In genomic region chr1:181776044-181776443, GRCh38 we compare ENCODE assay signal across 8 cellular contexts.
"Had no signal": no experiment of that assay in that cellular context is flagged by ENCODE, and none has a peak within 500 bp of the region (broad histone marks: within the 10 kb centered on the region; RNA-seq: fewer than 3 reads in every experiment).

No MANE protein-coding gene starts in this region.

- H2AFZ ChIP-seq: GM23248, GM23338 had no signal

- H3K4me2 ChIP-seq: GM23338 had no signal

- H3K9me3 ChIP-seq: HAP-1 had no signal

- H3K4me3 ChIP-seq: GM23248, GM23338, HAP-1 had no signal

- DNase-seq: GM23248, GOT3, H7, H9, HCEC 1CT, HFFc6 had no signal

- H3K36me3 ChIP-seq: HAP-1 had no signal

- H3K27ac ChIP-seq: GM23248 had no signal

- H3K9ac ChIP-seq: GM23248 had no signal

- H3K4me1 ChIP-seq: HAP-1 had no signal
